In the genomic region with DNA sequence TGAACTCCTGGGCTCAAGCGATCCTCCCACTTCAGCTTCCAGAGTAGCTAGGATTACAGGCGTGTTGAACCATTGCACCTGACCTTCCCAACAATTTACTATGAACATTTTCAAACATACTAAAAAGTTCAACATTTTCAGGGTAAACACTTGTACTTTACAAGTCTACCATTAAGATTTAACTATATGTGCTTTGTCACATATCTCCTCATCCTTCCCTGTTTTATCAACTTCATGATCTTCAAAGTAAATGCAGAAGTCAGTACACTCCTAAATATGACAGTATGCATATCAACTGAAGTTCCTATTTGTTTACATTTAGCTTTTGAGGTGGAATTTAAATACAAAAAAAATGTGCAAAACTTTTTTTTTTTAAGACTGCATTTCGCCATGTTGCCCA, we compare ENCODE assay signal across 26 cellular contexts.
"Had no signal": no experiment of that assay in that cellular context is flagged by ENCODE, and none has a peak within 500 bp of the region (broad histone marks: within the 10 kb centered on the region; RNA-seq: fewer than 3 reads in every experiment).

No MANE protein-coding gene starts in this region.

- DNase-seq: activated CD4-positive, alpha-beta memory T cell treated with anti-CD3 and anti-CD28 coated beads, Interleukin-2, amount 10 ng/mL, durations not matched to agents 7 days and 5 days; activated CD4-positive, alpha-beta T cell treated with anti-CD3 and anti-CD28 coated beads for 1 hour; activated CD4-positive, alpha-beta T cell treated with anti-CD3 and anti-CD28 coated beads for 4 hours; activated CD4-positive, alpha-beta T cell treated with anti-CD3 and anti-CD28 coated beads, Interleukin-2, amount 10 ng/mL, durations not matched to agents 7 days and 5 days; activated CD4-positive, alpha-beta T cell treated with anti-CD3 and anti-CD28 coated beads, Interleukin-2, amount 50 U/mL, for 4 hours; activated CD8-positive, alpha-beta memory T cell treated with anti-CD3 and anti-CD28 coated beads, Interleukin-2, amount 50 U/mL, for 48 hours; activated gamma-delta T cell; activated naive CD4-positive, alpha-beta T cell; activated naive CD4-positive, alpha-beta T cell treated with anti-CD3 and anti-CD28 coated beads, Interleukin-2, amount 10 ng/mL, durations not matched to agents 7 days and 5 days; activated naive CD8-positive, alpha-beta T cell treated with anti-CD3 and anti-CD28 coated beads, Interleukin-2, amount 10 ng/mL, durations not matched to agents 7 days and 5 days; activated T-cell treated with anti-CD3 and anti-CD28 coated beads for 4 hours; activated T-cell treated with anti-CD3 and anti-CD28 coated beads, Interleukin-2, amount 50 U/mL, for 24 hours; activated T-cell treated with anti-CD3 and anti-CD28 coated beads, Interleukin-2, amount 50 U/mL, for 72 hours; brain microvascular endothelial cell; dorsolateral prefrontal cortex; effector memory CD4-positive, alpha-beta T cell; endodermal cell; foreskin fibroblast; head of caudate nucleus; hippocampal formation; T-helper 2 cell had no signal

- ATAC-seq: activated naive CD4-positive, alpha-beta T cell treated with anti-CD3 and anti-CD28 coated beads, Interleukin-2, amount 50 U/mL, for 72 hours; activated T-cell treated with anti-CD3 and anti-CD28 coated beads, Interleukin-2, amount 50 U/mL, for 72 hours; esophagus mucosa; WTC11 had no signal

- H3K27ac ChIP-seq: ascending aorta, brain microvascular endothelial cell, coronary artery, dorsolateral prefrontal cortex had no signal
